In genomic region chr17:82933911-82934310, GRCh38 we compare ENCODE assay signal across 18 cellular contexts.
DNase-seq lines count a peak whose midpoint lies in the region; ATAC-seq, FAIRE-seq and TF ChIP-seq lines count a peak whose summit lies in the region.
"Had no signal": no experiment of that assay in that cellular context is flagged by ENCODE, and none has a peak within 500 bp of the region (broad histone marks: within the 10 kb centered on the region; RNA-seq: fewer than 3 reads in every experiment).

No MANE protein-coding gene starts in this region.

- no peaks in the 10 kb centered on the region for H3K4me1 Mint-ChIP-seq in stimulated activated memory B cell treated with anti-CD40 and anti-IgM and Interleukin-4, amounts not matched to agents 10 μg/mL and 1 μg/mL and 100 μg/mL, for 72 hours

- no peak for ATAC-seq in omental fat pad (ENCODE audit: low FRiP score)
- no peak for ATAC-seq in stimulated activated memory B cell treated with anti-CD40 and anti-IgM and Interleukin-4, amounts not matched to agents 10 μg/mL and 1 μg/mL and 100 μg/mL, for 72 hours
- ATAC-seq: effector memory CD8-positive, alpha-beta T cell had no signal

- H3K4me3 ChIP-seq in AG04450 (ENCODE audit: low read depth, low read length) (no peak overlapping the region), dorsolateral prefrontal cortex (no peak overlapping the region)
- H3K4me3 ChIP-seq: HAP-1 had no signal

- intact Hi-C loops in dorsolateral prefrontal cortex (cut with DNase I), result no loop called here

- peaks cover 84% of the 10 kb centered on the region for H3K36me3 Mint-ChIP-seq in stimulated activated memory B cell treated with anti-CD40 and anti-IgM and Interleukin-4, amounts not matched to agents 10 μg/mL and 1 μg/mL and 100 μg/mL, for 72 hours

- H3K9me3 ChIP-seq in AG04450 (ENCODE audit: control insufficient read depth, insufficient read depth, low read length), result peaks cover 27% of the 10 kb centered on the region; the same call in 1 of the 2 replicates
- H3K9me3 ChIP-seq: HAP-1 had no signal

- TF ChIP-seq CTCF in AG04450 (IDR thresholded peaks at IDR 0.05; ENCODE audit: low read depth, low read length) (0 out of 2 replicates have a peak, but pooled peaks have one; percentile 1), dorsolateral prefrontal cortex (IDR thresholded peaks at IDR 0.05 in 54 of 56, conservative IDR thresholded peaks at IDR 0.05 in 2 of 56; ENCODE audit: low read depth in 1 of 56, partially characterized antibody in 56 of 56) (no peak), omental fat pad (IDR thresholded peaks at IDR 0.05) (no peak)

- CTCF ChIA-PET in AG04450 (lab: Charles Lee), result interaction anchor here (1.0 kb wide), 1 partner anchor 153 kb away, joined by 3 read pairs; no protein-coding TSS in a partner anchor

- H3K9me3 Mint-ChIP-seq in stimulated activated memory B cell treated with anti-CD40 and anti-IgM and Interleukin-4, amounts not matched to agents 10 μg/mL and 1 μg/mL and 100 μg/mL, for 72 hours, result no peaks in the 10 kb centered on the region
- H3K9me3 Mint-ChIP-seq: brain; effector memory CD8-positive, alpha-beta T cell had no signal

- H3K4me3 Mint-ChIP-seq in stimulated activated memory B cell treated with anti-CD40 and anti-IgM and Interleukin-4, amounts not matched to agents 10 μg/mL and 1 μg/mL and 100 μg/mL, for 72 hours, result no peak overlapping the region
- H3K4me3 Mint-ChIP-seq: brain; effector memory CD8-positive, alpha-beta T cell had no signal

- no peaks in the 10 kb centered on the region for H3K27me3 Mint-ChIP-seq in stimulated activated memory B cell treated with anti-CD40 and anti-IgM and Interleukin-4, amounts not matched to agents 10 μg/mL and 1 μg/mL and 100 μg/mL, for 72 hours
- H3K27me3 Mint-ChIP-seq: brain; effector memory CD8-positive, alpha-beta T cell had no signal

- no peaks in the 10 kb centered on the region for H3K27me3 ChIP-seq in AG04450 (ENCODE audit: control insufficient read depth, insufficient read depth, low read length)
- no peaks in the 10 kb centered on the region for H3K27me3 ChIP-seq in dorsolateral prefrontal cortex

- no peak overlapping the region for H3K27ac ChIP-seq in AG04450 (ENCODE audit: low read depth, low read length)
- no peak overlapping the region for H3K27ac ChIP-seq in dorsolateral prefrontal cortex
- H3K27ac ChIP-seq: RWPE1 had no signal

- H3K27ac Mint-ChIP-seq in stimulated activated memory B cell treated with anti-CD40 and anti-IgM and Interleukin-4, amounts not matched to agents 10 μg/mL and 1 μg/mL and 100 μg/mL, for 72 hours, result no peak overlapping the region
- H3K27ac Mint-ChIP-seq: effector memory CD8-positive, alpha-beta T cell had no signal

- DNase-seq in AG04450 (ENCODE audit: low read depth, low spot score), result no peak
- DNase-seq in HTR-8/SVneo (ENCODE audit: insufficient read length, low spot score), result no peak
- peak in 8 of 10 donors; percentile 10 to 71 (median 26) for DNase-seq in dorsolateral prefrontal cortex
- DNase-seq in omental fat pad (ENCODE audit: low spot score), result peak; percentile 16
- DNase-seq in iPS-NIHi11 (ENCODE audit: low spot score), result no peak
- no peak for DNase-seq in middle frontal gyrus (ENCODE audit: extremely low spot score, low spot score)
- DNase-seq in foreskin melanocyte, result no peak
- DNase-seq: activated CD8-positive, alpha-beta memory T cell treated with anti-CD3 and anti-CD28 coated beads for 24 hours; activated gamma-delta T cell treated with Interleukin-2 at 50 U/mL for 16 hours; COR-L47; effector memory CD8-positive, alpha-beta T cell; NCI-H2107 had no signal

- FAIRE-seq in HTR-8/SVneo (lab: Jason Lieb, UNC), result peak; percentile 20
- FAIRE-seq: G401.6, GM12891 had no signal

- POLR2A ChIA-PET in AG04450 (lab: Yijun Ruan, JAX), result interaction anchor here (0.7 kb wide), 1 partner anchor 149 kb away, joined by 4 read pairs; no protein-coding TSS in a partner anchor

Comparison
In these comparisons a context has a peak if more than half of its experiments do, and no peak if none do; other contexts are left out.
1. DNase-seq: peak in dorsolateral prefrontal cortex (8 of 10) and omental fat pad (single experiment); none in AG04450 (single experiment), HTR-8/SVneo (single experiment), iPS-NIHi11 (single experiment), middle frontal gyrus (single experiment) and foreskin melanocyte (single experiment).